In genomic region chr2:177031435-177032222, GRCh38 we compare ENCODE assay signal across 1 cellular context.
TF ChIP-seq lines count a peak whose summit lies in the region.

No MANE protein-coding gene starts in this region.

TF ChIP-seq in K562, 482 proteins besides CTCF, POLR2A, EP300 and RAD21 (continued from another document):
- TF ChIP-seq ZNF263 (CRISPR knock-in tag; IDR thresholded peaks at IDR 0.05; ENCODE audit: borderline replicate concordance) = no peak
- no peak for TF ChIP-seq PHTF2 (CRISPR knock-in tag; IDR thresholded peaks at IDR 0.05)
- no peak for TF ChIP-seq RBM25 (IDR thresholded peaks at IDR 0.05; ENCODE audit: low read depth, low read length, severe bottlenecking)
- no peak for TF ChIP-seq NELFE (IDR thresholded peaks at IDR 0.05; ENCODE audit: insufficient read depth, insufficient read length)
- no peak for TF ChIP-seq SAFB2 (IDR thresholded peaks at IDR 0.05; ENCODE audit: borderline replicate concordance, low read depth, low read length, severe bottlenecking)
- TF ChIP-seq ZNF316 (IDR thresholded peaks at IDR 0.05) = peak; percentile 83
- TF ChIP-seq, protein P1, sequence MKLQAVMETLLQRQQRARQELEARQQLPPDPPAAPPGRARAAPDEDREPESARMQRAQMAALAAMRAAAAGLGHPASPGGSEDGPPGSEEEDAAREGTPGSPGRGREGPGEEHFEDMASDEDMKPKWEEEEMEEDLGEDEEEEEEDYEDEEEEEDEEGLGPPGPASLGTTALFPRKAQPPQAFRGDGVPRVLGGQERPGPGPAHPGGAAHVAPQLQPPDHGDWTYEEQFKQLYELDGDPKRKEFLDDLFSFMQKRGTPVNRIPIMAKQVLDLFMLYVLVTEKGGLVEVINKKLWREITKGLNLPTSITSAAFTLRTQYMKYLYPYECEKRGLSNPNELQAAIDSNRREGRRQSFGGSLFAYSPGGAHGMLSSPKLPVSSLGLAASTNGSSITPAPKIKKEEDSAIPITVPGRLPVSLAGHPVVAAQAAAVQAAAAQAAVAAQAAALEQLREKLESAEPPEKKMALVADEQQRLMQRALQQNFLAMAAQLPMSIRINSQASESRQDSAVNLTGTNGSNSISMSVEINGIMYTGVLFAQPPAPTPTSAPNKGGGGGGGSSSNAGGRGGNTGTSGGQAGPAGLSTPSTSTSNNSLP (IDR thresholded peaks at IDR 0.05; ENCODE audit: borderline replicate concordance, low read depth, low read length) = no peak
- peak; percentile 64 for TF ChIP-seq MAFF (IDR thresholded peaks at IDR 0.05; ENCODE audit: low read length)
- TF ChIP-seq MAFK (IDR thresholded peaks at IDR 0.05; ENCODE audit: low read length) = peak; percentile 68
- TF ChIP-seq IFI16 (CRISPR knock-in tag; IDR thresholded peaks at IDR 0.05) = no peak
- TF ChIP-seq ZBTB49 (CRISPR knock-in tag; IDR thresholded peaks at IDR 0.05; ENCODE audit: borderline replicate concordance) = no peak
